ENCODE assay signal across 8 cellular contexts in genomic region chr2:218284106-218284811, GRCh38. TPM values are rescaled to one million over a fixed set of nuclear protein-coding genes. Genes with fewer than 3 reads are reported as not detected.
A peak's percentile ranks its signal among the peaks of the same experiment; 100 is the strongest.
DNase-seq lines count a peak whose midpoint lies in the region; ATAC-seq lines count a peak whose summit lies in the region.

No MANE protein-coding gene starts in this region.

- no peaks in the 10 kb centered on the region for H3K27me3 ChIP-seq in effector memory CD4-positive, alpha-beta T cell (replicated peaks; ENCODE audit: control insufficient read depth, insufficient read depth, low read length, poor library complexity, severe bottlenecking)
- H3K27me3 ChIP-seq in trophoblast cell (ENCODE audit: insufficient read depth, low read length), result no peaks in the 10 kb centered on the region

- no peak overlapping the region for H3K23ac ChIP-seq in trophoblast cell (ENCODE audit: low read length)

- H3K79me2 ChIP-seq in trophoblast cell (ENCODE audit: control insufficient read depth, insufficient read depth, low read length, poor library complexity), result peaks cover 23% of the 10 kb centered on the region

- peak overlapping the region; percentile 1 for H3K14ac ChIP-seq in trophoblast cell (ENCODE audit: low read length)

- no peak overlapping the region for H4K12ac ChIP-seq in trophoblast cell (ENCODE audit: low read depth, low read length)

- H3K9me3 ChIP-seq in effector memory CD4-positive, alpha-beta T cell (ENCODE audit: control insufficient read depth, low read length), result no peaks in the 10 kb centered on the region
- peaks cover 3% of the 10 kb centered on the region for H3K9me3 ChIP-seq in trophoblast cell (ENCODE audit: insufficient read depth, low read depth, low read length)

- peak overlapping the region; percentile 75 for H3K18ac ChIP-seq in trophoblast cell (ENCODE audit: low read length)

- peak overlapping the region; percentile 67 for H2BK5ac ChIP-seq in trophoblast cell (ENCODE audit: low read depth, low read length, poor library complexity)

- H3K27ac ChIP-seq in effector memory CD4-positive, alpha-beta T cell (ENCODE audit: insufficient read depth, low read length, poor library complexity, severe bottlenecking), result peak overlapping the region; percentile 99
- H3K27ac ChIP-seq in trophoblast cell (ENCODE audit: low read depth, low read length), result peak overlapping the region; percentile 73

- WGBS in trophoblast cell (ENCODE audit: extremely low coverage, insufficient coverage, insufficient read length), result no CpG with 5 or more reads among the region's 16 CpGs

- peak overlapping the region; percentile 10 for H3K4me2 ChIP-seq in trophoblast cell (ENCODE audit: low read length)

- peak overlapping the region; percentile 5 for H4K8ac ChIP-seq in trophoblast cell (ENCODE audit: low read depth, low read length)

- peak overlapping the region; percentile 1 for H3K4ac ChIP-seq in trophoblast cell (ENCODE audit: low read depth, low read length)

- peak overlapping the region; percentile 64 for H2BK12ac ChIP-seq in trophoblast cell (ENCODE audit: low read length)

- H2AFZ ChIP-seq in trophoblast cell (ENCODE audit: insufficient read depth, low read length, poor library complexity), result no peak overlapping the region

- peak; percentile 50 to 52 for DNase-seq in activated CD4-positive, alpha-beta T cell treated with anti-CD3 and anti-CD28 coated beads, Interleukin-2, amount 50 U/mL, for 4 hours
- DNase-seq in effector memory CD4-positive, alpha-beta T cell, result peak; percentile 51 to 57 (median 56)
- DNase-seq in trophoblast cell (peak; percentile 89 to 93), middle frontal gyrus (ENCODE audit: extremely low spot score, low spot score) (no peak), COLO668 (lab: John Stamatoyannopoulos, UW; ENCODE audit: unreplicated experiment) (no peak), NCI-H1092 (lab: John Stamatoyannopoulos, UW) (no peak)

- H2AK5ac ChIP-seq in trophoblast cell (ENCODE audit: low read length), result peak overlapping the region; percentile 82

- no peak overlapping the region for H3K9ac ChIP-seq in trophoblast cell (ENCODE audit: low read length)

- peaks cover 60% of the 10 kb centered on the region for H3K4me1 ChIP-seq in effector memory CD4-positive, alpha-beta T cell (ENCODE audit: control insufficient read depth, insufficient read depth, low read length, poor library complexity, severe bottlenecking)
- H3K4me1 ChIP-seq in trophoblast cell (ENCODE audit: control insufficient read depth in 1 of 2, insufficient read depth in 2 of 2, low read length in 2 of 2), result peaks cover 48 to 58% of the 10 kb centered on the region in 2 experiments

- peak overlapping the region; percentile 13 for H3K4me3 ChIP-seq in effector memory CD4-positive, alpha-beta T cell (ENCODE audit: insufficient read depth, low read depth, low read length, poor library complexity, severe bottlenecking)
- H3K4me3 ChIP-seq in trophoblast cell (ENCODE audit: low read depth, low read length), result no peak overlapping the region

- peak overlapping the region; percentile 67 for H2BK120ac ChIP-seq in trophoblast cell (ENCODE audit: insufficient read depth, low read length, poor library complexity)

- peak overlapping the region; percentile 69 for H4K91ac ChIP-seq in trophoblast cell (ENCODE audit: low read depth, low read length)

- peaks cover 35% of the 10 kb centered on the region for H3K36me3 ChIP-seq in effector memory CD4-positive, alpha-beta T cell (ENCODE audit: control insufficient read depth, insufficient read depth, low read length)
- peaks cover 21 to 23% of the 10 kb centered on the region in 2 experiments for H3K36me3 ChIP-seq in trophoblast cell (ENCODE audit: control insufficient read depth in 1 of 2, insufficient read depth in 2 of 2, low read length in 2 of 2)

- ATAC-seq in GM18511 (IDR thresholded peaks at IDR 0.05; ENCODE audit: unreplicated experiment), result peak; percentile 44
- peak; percentile 58 for ATAC-seq in HG03175 (IDR thresholded peaks at IDR 0.05; ENCODE audit: unreplicated experiment)

- H3K79me1 ChIP-seq in trophoblast cell (ENCODE audit: low read length), result peaks cover 44% of the 10 kb centered on the region

RNA-seq across cellular contexts. Expression of gene TMBIM1, which starts 8.0 kb away (rescaled TPM):
- polyA plus RNA-seq in trophoblast cell (2013), result 192 and 203 TPM in 2 replicates

RNA-seq across cellular contexts. Expression of gene PNKD, which starts 13.9 kb away (rescaled TPM):
- polyA plus RNA-seq in trophoblast cell (2013), result 62.6 and 65.9 TPM in 2 replicates

RNA-seq across cellular contexts. Expression of gene AAMP, which starts 14.3 kb away (rescaled TPM):
- polyA plus RNA-seq in trophoblast cell (2013), result 66.7 and 67.0 TPM in 2 replicates

RNA-seq across cellular contexts. Expression of gene GPBAR1, which starts 23.4 kb away (rescaled TPM):
- polyA plus RNA-seq in trophoblast cell (2013), result 0.23 and 0.40 TPM in 2 replicates

Comparison
In these comparisons a context has a peak if more than half of its experiments do, and no peak if none do; other contexts are left out.
1. DNase-seq: peak in activated CD4-positive, alpha-beta T cell treated with anti-CD3 and anti-CD28 coated beads, Interleukin-2, amount 50 U/mL, for 4 hours (2 of 2), effector memory CD4-positive, alpha-beta T cell (3 of 3) and trophoblast cell (2 of 2); none in middle frontal gyrus (single experiment), COLO668 (single experiment) and NCI-H1092 (single experiment).